In the genomic region with DNA sequence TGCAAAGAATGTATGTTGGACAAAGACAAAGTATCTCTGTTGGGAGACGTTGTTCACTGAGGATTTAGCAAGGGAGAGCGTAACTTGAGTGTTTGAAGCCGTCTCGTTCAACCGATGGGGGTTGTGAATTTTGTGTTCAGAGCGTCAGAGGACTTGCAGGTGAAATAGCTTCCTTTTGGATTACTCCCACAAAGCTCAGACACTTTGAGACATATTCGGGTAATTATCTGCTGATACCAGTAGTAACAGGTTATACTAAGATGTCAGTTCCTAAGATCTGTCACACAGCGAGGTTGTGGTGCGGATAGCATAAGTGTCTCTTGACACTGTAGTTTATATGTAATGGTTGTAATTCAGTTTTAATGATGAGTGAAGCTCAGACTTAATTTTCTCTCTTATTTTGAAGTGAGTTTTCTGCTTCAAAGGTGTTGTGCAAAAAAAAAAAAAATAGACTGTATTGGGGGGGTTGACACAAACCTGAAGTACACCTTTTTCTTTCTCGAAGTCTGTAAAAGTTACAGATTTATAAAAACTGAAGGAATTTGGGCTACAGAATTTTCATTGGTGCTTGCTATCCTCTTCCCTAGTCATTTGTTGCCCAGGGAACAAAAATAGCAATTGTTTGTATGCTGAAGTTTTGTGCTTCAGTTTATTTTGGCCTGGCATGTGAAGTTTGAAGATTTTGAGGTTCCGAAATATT, we compare ENCODE assay signal across 8 cellular contexts. TPM values are rescaled to one million over a fixed set of nuclear protein-coding genes. Genes with fewer than 3 reads are reported as not detected.
DNase-seq lines count a peak whose midpoint lies in the region; ATAC-seq and TF ChIP-seq lines count a peak whose summit lies in the region.

No MANE protein-coding gene starts in this region.

- no peak for ATAC-seq in stimulated activated memory B cell treated with anti-CD40 and anti-IgM and Interleukin-4, amounts not matched to agents 10 μg/mL and 1 μg/mL and 100 μg/mL, for 72 hours
- ATAC-seq in HG03354 (IDR thresholded peaks at IDR 0.05; ENCODE audit: poor library complexity, severe bottlenecking, unreplicated experiment) = no peak

- H3K9me2 ChIP-seq in GM23248 (ENCODE audit: insufficient read depth) = no peaks in the 10 kb centered on the region

- H3K4me1 Mint-ChIP-seq in activated naive CD8-positive, alpha-beta T cell (ENCODE audit: low read depth) = peaks cover 68% of the 10 kb centered on the region
- H3K4me1 Mint-ChIP-seq in stimulated activated memory B cell treated with anti-CD40 and anti-IgM and Interleukin-4, amounts not matched to agents 10 μg/mL and 1 μg/mL and 100 μg/mL, for 72 hours = peaks cover 78% of the 10 kb centered on the region

- peak overlapping the region; percentile 96 for H3K4me3 Mint-ChIP-seq in activated naive CD8-positive, alpha-beta T cell
- H3K4me3 Mint-ChIP-seq in stimulated activated memory B cell treated with anti-CD40 and anti-IgM and Interleukin-4, amounts not matched to agents 10 μg/mL and 1 μg/mL and 100 μg/mL, for 72 hours = peak overlapping the region; percentile 97

- no peaks in the 10 kb centered on the region for H3K36me3 ChIP-seq in A673 (ENCODE audit: insufficient read depth, low read length, poor library complexity, severe bottlenecking)
- H3K36me3 ChIP-seq in GM23248 (ENCODE audit: low read depth) = no peaks in the 10 kb centered on the region
- no peaks in the 10 kb centered on the region for H3K36me3 ChIP-seq in iPS-15b (ENCODE audit: control insufficient read depth, insufficient read depth, low read length)

- no peak overlapping the region for H2AFZ ChIP-seq in GM23248

- peak overlapping the region; percentile 92 for H3K4me3 ChIP-seq in A673 (ENCODE audit: low read depth, low read length, poor library complexity, severe bottlenecking)
- H3K4me3 ChIP-seq in GM23248 = peak overlapping the region; percentile 78
- H3K4me3 ChIP-seq in iPS-15b (ENCODE audit: low read depth, low read length) = peak overlapping the region; percentile 59

- POLR2A ChIA-PET in A673 (lab: Charles Lee; ENCODE audit: low non-redundant PET) = no interaction called here

- peaks cover 42% of the 10 kb centered on the region for H3F3A ChIP-seq in GM23248 (ENCODE audit: insufficient read depth)

- CTCF ChIA-PET in A673 (lab: Charles Lee) = no interaction called here

- peaks cover 6% of the 10 kb centered on the region for H3K36me3 Mint-ChIP-seq in activated naive CD8-positive, alpha-beta T cell
- H3K36me3 Mint-ChIP-seq in stimulated activated memory B cell treated with anti-CD40 and anti-IgM and Interleukin-4, amounts not matched to agents 10 μg/mL and 1 μg/mL and 100 μg/mL, for 72 hours = peaks cover 15% of the 10 kb centered on the region

- DNase-seq in A673 (ENCODE audit: low spot score) = peak; percentile 34
- peak; percentile 69 for DNase-seq in GM23248
- no peak for DNase-seq in cerebellar cortex (ENCODE audit: low spot score)
- DNase-seq in NCI-H2081 (lab: John Stamatoyannopoulos, UW) = no peak

- H3K27ac Mint-ChIP-seq in activated naive CD8-positive, alpha-beta T cell = peak overlapping the region; percentile 93
- peak overlapping the region; percentile 98 for H3K27ac Mint-ChIP-seq in stimulated activated memory B cell treated with anti-CD40 and anti-IgM and Interleukin-4, amounts not matched to agents 10 μg/mL and 1 μg/mL and 100 μg/mL, for 72 hours

- WGBS in GM23248 (ENCODE audit: low coverage in 1 of 2, low lambda C conversion rate in 2 of 2, missing lambda C conversion rate in 2 of 2), 2 experiments = 6 to 8% methylated on average over 11 of the region's 11 CpGs

- no peak for TF ChIP-seq CTCF in A673 (conservative IDR thresholded peaks at IDR 0.05; ENCODE audit: low read depth, low read length)

- BruUV-seq in A673 (replicated peaks; lab: Mats Ljungman, UMichigan) = TSS peak; percentile 57

- H3K9me3 ChIP-seq in A673 (ENCODE audit: low read depth, low read length, poor library complexity, severe bottlenecking) = no peaks in the 10 kb centered on the region
- H3K9me3 ChIP-seq in GM23248 (ENCODE audit: low read depth) = no peaks in the 10 kb centered on the region
- no peaks in the 10 kb centered on the region for H3K9me3 ChIP-seq in iPS-15b (ENCODE audit: control insufficient read depth, insufficient read depth, low read length)

- in situ Hi-C loops in GM23248 (cut with MboI) = no loop called here

- H3K27ac ChIP-seq in A673 (ENCODE audit: low read depth, low read length, poor library complexity, severe bottlenecking) = peak overlapping the region; percentile 97
- H3K27ac ChIP-seq in GM23248 = peak overlapping the region; percentile 93

- H3K9ac ChIP-seq in GM23248 (peak overlapping the region; percentile 92), iPS-15b (ENCODE audit: low read depth, low read length) (no peak overlapping the region)

- H4K20me1 ChIP-seq in GM23248 (ENCODE audit: insufficient read depth) = peaks cover 16% of the 10 kb centered on the region; the same call in 1 of the 2 replicates

- intact Hi-C loops in A673 (cut with micrococcal nuclease; ENCODE audit: unreplicated experiment) = no loop called here

- H3K9me3 Mint-ChIP-seq in activated naive CD8-positive, alpha-beta T cell (ENCODE audit: low read depth) = no peaks in the 10 kb centered on the region
- no peaks in the 10 kb centered on the region for H3K9me3 Mint-ChIP-seq in stimulated activated memory B cell treated with anti-CD40 and anti-IgM and Interleukin-4, amounts not matched to agents 10 μg/mL and 1 μg/mL and 100 μg/mL, for 72 hours

- H3K27me3 Mint-ChIP-seq in activated naive CD8-positive, alpha-beta T cell = no peaks in the 10 kb centered on the region
- H3K27me3 Mint-ChIP-seq in stimulated activated memory B cell treated with anti-CD40 and anti-IgM and Interleukin-4, amounts not matched to agents 10 μg/mL and 1 μg/mL and 100 μg/mL, for 72 hours = no peaks in the 10 kb centered on the region

- peak overlapping the region; percentile 83 for H3K4me2 ChIP-seq in GM23248 (ENCODE audit: unreplicated experiment)

- H3K4me1 ChIP-seq in A673 (ENCODE audit: insufficient read depth, low read length, poor library complexity, severe bottlenecking) (peaks cover 25% of the 10 kb centered on the region), GM23248 (ENCODE audit: insufficient read depth) (peaks cover 48% of the 10 kb centered on the region), iPS-15b (ENCODE audit: control insufficient read depth, insufficient read depth, low read length) (no peaks in the 10 kb centered on the region)

- H3K27me3 ChIP-seq in A673 (replicated peaks; ENCODE audit: insufficient read depth, low read depth, low read length, poor library complexity) (no peaks in the 10 kb centered on the region), GM23248 (replicated peaks; ENCODE audit: insufficient read depth) (no peaks in the 10 kb centered on the region), iPS-15b (ENCODE audit: control insufficient read depth, insufficient read depth, low read length) (peaks cover 76% of the 10 kb centered on the region)

- H3K79me2 ChIP-seq in GM23248 (ENCODE audit: insufficient read depth) = peaks cover 61% of the 10 kb centered on the region

RNA-seq across cellular contexts. Expression of gene ASXL1, which starts 1.7 kb away (rescaled TPM):
- total RNA-seq in A673 (2021) = 96.9 and 101 TPM in 2 replicates
- 38.8 and 39.9 TPM in 2 replicates for total RNA-seq in GM23248 (2014; rRNA removed; shearing (Covaris generic))
- 13.8 and 18.7 TPM in 2 replicates for polyA plus RNA-seq in GM23248 (2016; fragmentation: Nextera tagmentation; extraction: Ambion mirVana)

Comparison
In these comparisons a context has a peak if more than half of its experiments do, and no peak if none do; other contexts are left out.
1. DNase-seq: peak in A673 (single experiment) and GM23248 (single experiment); none in cerebellar cortex (single experiment) and NCI-H2081 (0 of 2).
2. Peak in every context shown above with its lines, with median percentiles within 50 percentile points of each other: H3K4me3 ChIP-seq.